Comparison of ENCODE assay signal across 2 cellular contexts in genomic region chr19:57813919-57814504, GRCh38.
TF ChIP-seq lines count a peak whose summit lies in the region.

No MANE protein-coding gene starts in this region.

TF ChIP-seq in GM12878, 131 proteins besides CTCF, POLR2A, EP300 and RAD21:
- TF ChIP-seq MEF2B (IDR thresholded peaks at IDR 0.05; ENCODE audit: partially characterized antibody, poor library complexity, severe bottlenecking): no peak
- TF ChIP-seq MLLT1 (IDR thresholded peaks at IDR 0.05): no peak
- TF ChIP-seq BACH1 (IDR thresholded peaks at IDR 0.05; ENCODE audit: borderline replicate concordance): no peak
- no peak for TF ChIP-seq NKRF (conservative IDR thresholded peaks at IDR 0.05)
- TF ChIP-seq MXI1 (IDR thresholded peaks at IDR 0.05; ENCODE audit: low read depth, low read length): no peak
- no peak for TF ChIP-seq MYC (IDR thresholded peaks at IDR 0.05; ENCODE audit: insufficient read depth, insufficient read length, insufficient replicate concordance, low read length, severe bottlenecking)
- no peak for TF ChIP-seq SKIL (IDR thresholded peaks at IDR 0.05; ENCODE audit: low read depth, poor library complexity, severe bottlenecking)
- TF ChIP-seq SP1 (IDR thresholded peaks at IDR 0.05; ENCODE audit: low read depth, low read length): no peak
- TF ChIP-seq POLR2AphosphoS5 (IDR thresholded peaks at IDR 0.05; ENCODE audit: low read length): no peak
- no peak for TF ChIP-seq HCFC1 (IDR thresholded peaks at IDR 0.05; ENCODE audit: low read length)
- no peak for TF ChIP-seq EGR1 (IDR thresholded peaks at IDR 0.05; ENCODE audit: borderline replicate concordance in 1 of 2, low read depth in 2 of 2, low read length in 2 of 2)
- no peak for TF ChIP-seq MTA2 (IDR thresholded peaks at IDR 0.05; ENCODE audit: low read depth)
- no peak for TF ChIP-seq SMC3 (IDR thresholded peaks at IDR 0.05; ENCODE audit: borderline replicate concordance, low read length)
- TF ChIP-seq NR2C2 (IDR thresholded peaks at IDR 0.05; ENCODE audit: borderline replicate concordance, control insufficient read depth, insufficient read length, low read depth): no peak
- TF ChIP-seq BMI1 (IDR thresholded peaks at IDR 0.05; ENCODE audit: borderline replicate concordance): no peak

TF ChIP-seq in liver, 16 proteins besides CTCF, POLR2A, EP300 and RAD21:
- TF ChIP-seq HNF4G (IDR thresholded peaks at IDR 0.05) (no peak), HNF4A (conservative IDR thresholded peaks at IDR 0.05) (peak in 1 of 2 donors; percentile 42)
